In genomic region chr11:41245704-41246398, GRCh38 we compare ENCODE assay signal across 15 cellular contexts.
DNase-seq lines count a peak whose midpoint lies in the region; ATAC-seq and TF ChIP-seq lines count a peak whose summit lies in the region.
"Had no signal": no experiment of that assay in that cellular context is flagged by ENCODE, and none has a peak within 500 bp of the region (broad histone marks: within the 10 kb centered on the region; RNA-seq: fewer than 3 reads in every experiment).

No MANE protein-coding gene starts in this region.

- intact Hi-C loops in heart left ventricle (cut with DNase I): loop anchor here in 7 of 10 donors (5.0 to 10.0 kb wide), 5 partner anchors 59 to 191 kb away; no protein-coding TSS in a partner anchor
- intact Hi-C loops in Right ventricle myocardium inferior (cut with DNase I): no loop called here
- intact Hi-C loops in activated CD4-positive, alpha-beta T cell treated with anti-CD3 and anti-CD28 coated beads, Interleukin-2, amount 10 ng/mL, durations not matched to agents 24 days and 14 days (cut with micrococcal nuclease): no loop called here

- H3K4me3 ChIP-seq in heart left ventricle: no peak overlapping the region
- no peak overlapping the region for H3K4me3 ChIP-seq in WERI-Rb-1 (ENCODE audit: low read depth, low read length)
- no peak overlapping the region for H3K4me3 ChIP-seq in kidney epithelial cell (ENCODE audit: low read depth, low read length)
- H3K4me3 ChIP-seq: GM23248, thoracic aorta had no signal

- H3K27me3 ChIP-seq in heart left ventricle (no peaks in the 10 kb centered on the region), WERI-Rb-1 (ENCODE audit: insufficient read depth, low read depth, severe bottlenecking) (peaks cover 26% of the 10 kb centered on the region), kidney epithelial cell (ENCODE audit: control insufficient read depth, insufficient read depth, low read length) (no peaks in the 10 kb centered on the region)

- H3K27ac ChIP-seq in heart left ventricle (no peak overlapping the region), WERI-Rb-1 (no peak overlapping the region)
- H3K27ac ChIP-seq: GM23248, thoracic aorta had no signal

- H3K36me3 ChIP-seq in heart left ventricle (no peaks in the 10 kb centered on the region), WERI-Rb-1 (no peaks in the 10 kb centered on the region), kidney epithelial cell (ENCODE audit: control insufficient read depth, insufficient read depth, low read length) (no peaks in the 10 kb centered on the region)
- H3K36me3 ChIP-seq: thoracic aorta had no signal

- 79 to 87% (median 83%) methylated on average over 10 of the region's 10 CpGs for WGBS in heart left ventricle, 4 donors

- H3K4me1 ChIP-seq in heart left ventricle: no peaks in the 10 kb centered on the region

- TF ChIP-seq CTCF in heart left ventricle (IDR thresholded peaks at IDR 0.05) (peak in 7 of 12 donors; percentile 8 to 40 (median 28)), WERI-Rb-1 (IDR thresholded peaks at IDR 0.05; ENCODE audit: low read depth, low read length) (0 out of 2 replicates have a peak, but pooled peaks have one; percentile 13), kidney epithelial cell (IDR thresholded peaks at IDR 0.05; ENCODE audit: insufficient read depth, low read length, poor library complexity, severe bottlenecking) (peak; percentile 2)

- H3K9me3 ChIP-seq in heart left ventricle (no peaks in the 10 kb centered on the region), WERI-Rb-1 (ENCODE audit: severe bottlenecking) (no peaks in the 10 kb centered on the region)
- H3K9me3 ChIP-seq: thoracic aorta had no signal

- H3K4me1 Mint-ChIP-seq in activated CD4-positive, alpha-beta T cell treated with anti-CD3 and anti-CD28 coated beads, Interleukin-2, amount 10 ng/mL, durations not matched to agents 24 days and 14 days: no peaks in the 10 kb centered on the region
- H3K4me1 Mint-ChIP-seq: naive B cell had no signal

- no peak overlapping the region for H3K4me3 Mint-ChIP-seq in activated CD4-positive, alpha-beta T cell treated with anti-CD3 and anti-CD28 coated beads, Interleukin-2, amount 10 ng/mL, durations not matched to agents 24 days and 14 days

- H3K27ac Mint-ChIP-seq in activated CD4-positive, alpha-beta T cell treated with anti-CD3 and anti-CD28 coated beads, Interleukin-2, amount 10 ng/mL, durations not matched to agents 24 days and 14 days: no peak overlapping the region
- H3K27ac Mint-ChIP-seq: naive B cell had no signal

- ATAC-seq in heart left ventricle (peak; percentile 64 to 79 (median 71)), Right ventricle myocardium inferior (no peak), GM21786 (IDR thresholded peaks at IDR 0.05; ENCODE audit: unreplicated experiment) (no peak)

- H3K9me3 Mint-ChIP-seq in activated CD4-positive, alpha-beta T cell treated with anti-CD3 and anti-CD28 coated beads, Interleukin-2, amount 10 ng/mL, durations not matched to agents 24 days and 14 days: peaks cover 6% of the 10 kb centered on the region

- no peaks in the 10 kb centered on the region for H3K36me3 Mint-ChIP-seq in activated CD4-positive, alpha-beta T cell treated with anti-CD3 and anti-CD28 coated beads, Interleukin-2, amount 10 ng/mL, durations not matched to agents 24 days and 14 days (ENCODE audit: low read depth)
- H3K36me3 Mint-ChIP-seq: naive B cell had no signal

- no peaks in the 10 kb centered on the region for H3K27me3 Mint-ChIP-seq in activated CD4-positive, alpha-beta T cell treated with anti-CD3 and anti-CD28 coated beads, Interleukin-2, amount 10 ng/mL, durations not matched to agents 24 days and 14 days
- H3K27me3 Mint-ChIP-seq: naive B cell had no signal

- peak in 4 of 5 donors; percentile 7 to 43 (median 24) for DNase-seq in heart left ventricle
- no peak for DNase-seq in Right ventricle myocardium inferior (ENCODE audit: missing footprints)
- DNase-seq in WERI-Rb-1: peak; percentile 7
- DNase-seq in kidney epithelial cell (ENCODE audit: low read depth): no peak
- no peak for DNase-seq in activated CD4-positive, alpha-beta T cell treated with anti-CD3 and anti-CD28 coated beads, Interleukin-2, amount 10 ng/mL, durations not matched to agents 24 days and 14 days
- DNase-seq in NCI-H1417 (lab: John Stamatoyannopoulos, UW): no peak
- DNase-seq in NCI-H1105 (lab: John Stamatoyannopoulos, UW): no peak
- DNase-seq: Calu3, GM23248, kidney glomerular epithelial cell, naive B cell, NCI-H446, OCI-M1 had no signal

- TF ChIP-seq POLR2A in heart left ventricle (IDR thresholded peaks at IDR 0.05): no peak

Comparison
In these comparisons a context has a peak if more than half of its experiments do, and no peak if none do; other contexts are left out.
1. ATAC-seq: peak in heart left ventricle (4 of 4); none in Right ventricle myocardium inferior (single experiment) and GM21786 (single experiment).
2. DNase-seq: peak in heart left ventricle (4 of 5) and WERI-Rb-1 (single experiment); none in Right ventricle myocardium inferior (single experiment), kidney epithelial cell (single experiment), activated CD4-positive, alpha-beta T cell treated with anti-CD3 and anti-CD28 coated beads, Interleukin-2, amount 10 ng/mL, durations not matched to agents 24 days and 14 days (single experiment), NCI-H1417 (0 of 3) and NCI-H1105 (single experiment).
3. intact Hi-C loops: an anchor here in heart left ventricle (5.0 to 10.0 kb wide); none called in Right ventricle myocardium inferior and activated CD4-positive, alpha-beta T cell treated with anti-CD3 and anti-CD28 coated beads, Interleukin-2, amount 10 ng/mL, durations not matched to agents 24 days and 14 days.
4. Peak in every context shown above with its lines, with median percentiles within 50 percentile points of each other: CTCF ChIP-seq.